In genomic region chr19:9507285-9507684, GRCh38 we compare ENCODE assay signal across 9 cellular contexts. TPM values are rescaled to one million over a fixed set of nuclear protein-coding genes. Genes with fewer than 3 reads are reported as not detected.
"Had no signal": no experiment of that assay in that cellular context is flagged by ENCODE, and none has a peak within 500 bp of the region (broad histone marks: within the 10 kb centered on the region; RNA-seq: fewer than 3 reads in every experiment).

No MANE protein-coding gene starts in this region.

- H3K27ac ChIP-seq: HL-60, KMS-11 had no signal

- DNase-seq: IMR-90, KBM-7, KG1 had no signal

- H3K4me3 ChIP-seq: K562 had no signal

RNA-seq across cellular contexts. Expression of gene ZNF560, which starts 8.9 kb away (rescaled TPM):
- total RNA-seq: HepG2, HT-29 had no signal
- polyA plus RNA-seq: HepG2, IgD-negative memory B cell had no signal
